Comparison of ENCODE assay signal across 35 cellular contexts in the genomic region with DNA sequence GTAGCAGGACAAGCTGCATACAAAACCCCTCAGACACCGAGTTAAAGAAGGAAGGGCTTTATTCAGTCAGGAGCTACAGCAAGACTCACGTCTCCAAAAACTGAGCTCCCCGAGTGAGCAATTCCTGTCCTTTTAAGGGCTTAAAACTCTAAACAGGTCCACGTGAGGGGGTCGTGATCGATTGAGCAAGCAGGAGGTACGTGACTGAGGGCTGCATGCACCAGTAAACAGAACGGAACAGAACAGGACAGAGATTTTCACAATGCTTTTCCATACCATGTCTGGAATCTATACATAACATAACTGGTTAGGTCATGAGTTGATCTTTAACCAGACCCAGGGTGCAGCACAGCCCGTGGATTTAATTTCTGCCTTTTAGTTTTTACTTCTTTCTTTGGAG. TPM values are rescaled to one million over a fixed set of nuclear protein-coding genes. Genes with fewer than 3 reads are reported as not detected.
"Had no signal": no experiment of that assay in that cellular context is flagged by ENCODE, and none has a peak within 500 bp of the region (broad histone marks: within the 10 kb centered on the region; RNA-seq: fewer than 3 reads in every experiment).

No MANE protein-coding gene starts in this region.

- DNase-seq: activated CD4-positive, alpha-beta memory T cell treated with anti-CD3 and anti-CD28 coated beads for 36 hours; activated CD4-positive, alpha-beta T cell treated with anti-CD3 and anti-CD28 coated beads for 36 hours; activated CD4-positive, alpha-beta T cell treated with anti-CD3 and anti-CD28 coated beads, Interleukin-2, amount 10 ng/mL, durations not matched to agents 24 days and 14 days; activated CD4-positive, CD25-positive, alpha-beta regulatory T cell; activated CD4-positive, CD25-positive, alpha-beta regulatory T cell treated with anti-CD3 and anti-CD28 coated beads, Interleukin-2, amount 50 U/mL, for 72 hours; activated CD8-positive, alpha-beta memory T cell treated with anti-CD3 and anti-CD28 coated beads, Interleukin-2, amount 10 ng/mL, durations not matched to agents 7 days and 5 days; activated CD8-positive, alpha-beta memory T cell treated with anti-CD3 and anti-CD28 coated beads, Interleukin-2, amount 50 U/mL, for 4 hours; activated CD8-positive, alpha-beta T cell treated with anti-CD3 and anti-CD28 coated beads, Interleukin-2, amount 10 ng/mL, durations not matched to agents 7 days and 5 days; activated gamma-delta T cell; activated naive CD4-positive, alpha-beta T cell; activated naive CD4-positive, alpha-beta T cell treated with anti-CD3 and anti-CD28 coated beads, Interleukin-2, amount 10 ng/mL, durations not matched to agents 7 days and 5 days; activated naive CD8-positive, alpha-beta T cell treated with anti-CD3 and anti-CD28 coated beads, Interleukin-2, amount 10 ng/mL, durations not matched to agents 7 days and 5 days; activated T-cell treated with anti-CD3 and anti-CD28 coated beads for 4 hours; activated T-cell treated with anti-CD3 and anti-CD28 coated beads, Interleukin-2, amount 50 U/mL, for 24 hours; activated T-cell treated with anti-CD3 and anti-CD28 coated beads, Interleukin-2, amount 50 U/mL, for 72 hours; cortex of kidney; dermis blood vessel endothelial cell; effector CD4-positive, alpha-beta T cell; esophagus squamous epithelium; foreskin melanocyte; heart right ventricle; T-helper 2 cell had no signal

- ATAC-seq: activated CD4-positive, alpha-beta T cell treated with anti-CD3 and anti-CD28 coated beads for 36 hours; activated CD8-positive, alpha-beta memory T cell treated with anti-CD3 and anti-CD28 coated beads, Interleukin-2, amount 10 ng/mL, durations not matched to agents 7 days and 5 days; activated CD8-positive, alpha-beta T cell treated with anti-CD3 and anti-CD28 coated beads, Interleukin-2, amount 10 ng/mL, durations not matched to agents 7 days and 5 days; activated naive CD4-positive, alpha-beta T cell treated with anti-CD3 and anti-CD28 coated beads, Interleukin-2, amount 50 U/mL, for 72 hours; activated T-cell treated with anti-CD3 and anti-CD28 coated beads, Interleukin-2, amount 50 U/mL, for 72 hours; gastroesophageal sphincter; heart right ventricle had no signal

- H3K9me3 Mint-ChIP-seq: activated CD4-positive, alpha-beta memory T cell treated with anti-CD3 and anti-CD28 coated beads for 36 hours; activated T-cell treated with anti-CD3 and anti-CD28 coated beads, Interleukin-2, amount 50 U/mL, for 24 hours; activated T-cell treated with anti-CD3 and anti-CD28 coated beads, Interleukin-2, amount 50 U/mL, for 72 hours had no signal

- FAIRE-seq: colon, endometrium, endothelial cell of umbilical vein had no signal

- H3K4me3 Mint-ChIP-seq: activated CD4-positive, alpha-beta memory T cell treated with anti-CD3 and anti-CD28 coated beads for 36 hours; activated CD4-positive, alpha-beta T cell treated with anti-CD3 and anti-CD28 coated beads for 36 hours; activated CD4-positive, alpha-beta T cell treated with anti-CD3 and anti-CD28 coated beads, Interleukin-2, amount 10 ng/mL, durations not matched to agents 24 days and 14 days; activated CD8-positive, alpha-beta memory T cell treated with anti-CD3 and anti-CD28 coated beads, Interleukin-2, amount 10 ng/mL, durations not matched to agents 7 days and 5 days; activated CD8-positive, alpha-beta T cell treated with anti-CD3 and anti-CD28 coated beads, Interleukin-2, amount 10 ng/mL, durations not matched to agents 7 days and 5 days; activated naive CD4-positive, alpha-beta T cell treated with anti-CD3 and anti-CD28 coated beads, Interleukin-2, amount 10 ng/mL, durations not matched to agents 7 days and 5 days; activated naive CD8-positive, alpha-beta T cell treated with anti-CD3 and anti-CD28 coated beads, Interleukin-2, amount 10 ng/mL, durations not matched to agents 7 days and 5 days; activated T-cell treated with anti-CD3 and anti-CD28 coated beads, Interleukin-2, amount 50 U/mL, for 24 hours; activated T-cell treated with anti-CD3 and anti-CD28 coated beads, Interleukin-2, amount 50 U/mL, for 72 hours; brain had no signal

- H3K27ac ChIP-seq: ascending aorta, breast epithelium, cardiac muscle cell, epithelial cell of prostate, esophagus squamous epithelium, gastroesophageal sphincter, heart right ventricle had no signal

- H3K36me3 Mint-ChIP-seq: brain had no signal

- H3K4me1 Mint-ChIP-seq: brain had no signal

- H3K27me3 ChIP-seq: ascending aorta, breast epithelium, cardiac muscle cell had no signal

- H3K9me3 ChIP-seq: ascending aorta had no signal

- H3K4me3 ChIP-seq: ascending aorta, breast epithelium, cardiac muscle cell, esophagus squamous epithelium, gastroesophageal sphincter, heart right ventricle had no signal

- H3K27ac Mint-ChIP-seq: activated CD4-positive, alpha-beta memory T cell treated with anti-CD3 and anti-CD28 coated beads for 36 hours; activated CD4-positive, alpha-beta T cell treated with anti-CD3 and anti-CD28 coated beads for 36 hours; activated CD4-positive, alpha-beta T cell treated with anti-CD3 and anti-CD28 coated beads, Interleukin-2, amount 10 ng/mL, durations not matched to agents 24 days and 14 days; activated CD8-positive, alpha-beta memory T cell treated with anti-CD3 and anti-CD28 coated beads, Interleukin-2, amount 10 ng/mL, durations not matched to agents 7 days and 5 days; activated CD8-positive, alpha-beta T cell treated with anti-CD3 and anti-CD28 coated beads, Interleukin-2, amount 10 ng/mL, durations not matched to agents 7 days and 5 days; activated naive CD4-positive, alpha-beta T cell treated with anti-CD3 and anti-CD28 coated beads, Interleukin-2, amount 10 ng/mL, durations not matched to agents 7 days and 5 days; activated naive CD8-positive, alpha-beta T cell treated with anti-CD3 and anti-CD28 coated beads, Interleukin-2, amount 10 ng/mL, durations not matched to agents 7 days and 5 days; activated T-cell treated with anti-CD3 and anti-CD28 coated beads, Interleukin-2, amount 50 U/mL, for 24 hours; activated T-cell treated with anti-CD3 and anti-CD28 coated beads, Interleukin-2, amount 50 U/mL, for 72 hours; brain had no signal

- H3K36me3 ChIP-seq: ascending aorta, breast epithelium, cardiac muscle cell, esophagus squamous epithelium, gastroesophageal sphincter had no signal

- H3K4me1 ChIP-seq: ascending aorta, breast epithelium, esophagus squamous epithelium, gastroesophageal sphincter, heart right ventricle had no signal

RNA-seq across cellular contexts. Expression of a gene that starts 25.2 kb away (rescaled TPM):
- total RNA-seq: cardiac muscle cell, chondrocyte, endothelial cell of umbilical vein, fibroblast of lung, fibroblast of villous mesenchyme had no signal
- polyA plus RNA-seq: cardiac muscle cell, endothelial cell of umbilical vein had no signal
